8 cellular contexts compared by ENCODE assay signal in genomic region chr17:79992657-79993389, GRCh38. TPM values are rescaled to one million over a fixed set of nuclear protein-coding genes. Genes with fewer than 3 reads are reported as not detected.
A peak's percentile ranks its signal among the peaks of the same experiment; 100 is the strongest.
DNase-seq lines count a peak whose midpoint lies in the region; ATAC-seq, FAIRE-seq and TF ChIP-seq lines count a peak whose summit lies in the region.

No MANE protein-coding gene starts in this region.

- TF ChIP-seq CTCF in CD8-positive, alpha-beta T cell (IDR thresholded peaks at IDR 0.05): no peak
- no peak for TF ChIP-seq CTCF in chondrocyte (IDR thresholded peaks at IDR 0.05)

- H3K9ac ChIP-seq in Karpas-422 (ENCODE audit: low read length): peak overlapping the region; percentile 37; the same call in 1 of the 2 replicates

- no peak for DNase-seq in CD8-positive, alpha-beta T cell
- DNase-seq in Karpas-422: no peak
- no peak for DNase-seq in chondrocyte (ENCODE audit: low spot score)
- DNase-seq in naive thymus-derived CD8-positive, alpha-beta T cell: peak in 1 of 10 donors; percentile 52
- no peak for DNase-seq in Ammon's horn (ENCODE audit: low spot score)
- no peak for DNase-seq in C1 segment of cervical spinal cord (lab: John Stamatoyannopoulos, UW)
- no peak for DNase-seq in GM12891 (ENCODE audit: insufficient read length, low spot score)

- peak overlapping the region; percentile 71 for H3K4me3 ChIP-seq in CD8-positive, alpha-beta T cell (ENCODE audit: low read depth, low read length)
- H3K4me3 ChIP-seq in Karpas-422 (ENCODE audit: low read length): no peak overlapping the region

- CTCF ChIA-PET in CD8-positive, alpha-beta T cell (lab: Charles Lee): interaction anchor here (1.0 to 3.4 kb wide), 14 partner anchors 12 to 251 kb away, joined by 3 to 16 read pairs (median 5); partner anchors contain the start of gene CBX8

- no peak for FAIRE-seq in GM12891 (lab: Jason Lieb, UNC)

- H3K27me3 ChIP-seq in CD8-positive, alpha-beta T cell (ENCODE audit: insufficient read depth, low read length): no peaks in the 10 kb centered on the region
- no peaks in the 10 kb centered on the region for H3K27me3 ChIP-seq in Karpas-422 (ENCODE audit: low read length)

- no peaks in the 10 kb centered on the region for H3K36me3 Mint-ChIP-seq in CD8-positive, alpha-beta T cell
- no peaks in the 10 kb centered on the region for H3K36me3 Mint-ChIP-seq in chondrocyte (ENCODE audit: low read depth)
- H3K36me3 Mint-ChIP-seq in naive thymus-derived CD8-positive, alpha-beta T cell: no peaks in the 10 kb centered on the region

- ATAC-seq in CD8-positive, alpha-beta T cell: no peak
- no peak for ATAC-seq in naive thymus-derived CD8-positive, alpha-beta T cell
- no peak for ATAC-seq in GM19328 (IDR thresholded peaks at IDR 0.05; ENCODE audit: unreplicated experiment)

- no peaks in the 10 kb centered on the region for H3K9me2 ChIP-seq in Karpas-422 (replicated peaks; ENCODE audit: insufficient read depth, low read length)

- no peaks in the 10 kb centered on the region for H3K79me2 ChIP-seq in Karpas-422 (ENCODE audit: low read length)

- H3K36me3 ChIP-seq in CD8-positive, alpha-beta T cell (ENCODE audit: insufficient read depth, low read length): no peaks in the 10 kb centered on the region
- no peaks in the 10 kb centered on the region for H3K36me3 ChIP-seq in Karpas-422 (ENCODE audit: insufficient read depth, low read length)

- H3K4me3 Mint-ChIP-seq in CD8-positive, alpha-beta T cell: peak overlapping the region; percentile 80
- H3K4me3 Mint-ChIP-seq in chondrocyte (ENCODE audit: unreplicated experiment): peak overlapping the region; percentile 64
- H3K4me3 Mint-ChIP-seq in naive thymus-derived CD8-positive, alpha-beta T cell: peak overlapping the region; percentile 70 to 90 (median 80)

- H3K27ac Mint-ChIP-seq in CD8-positive, alpha-beta T cell: peak overlapping the region; percentile 78
- peak overlapping the region; percentile 97 for H3K27ac Mint-ChIP-seq in chondrocyte (ENCODE audit: unreplicated experiment)
- H3K27ac Mint-ChIP-seq in naive thymus-derived CD8-positive, alpha-beta T cell: peak overlapping the region; percentile 56 to 88 (median 82)

- no peak overlapping the region for H3K4me2 ChIP-seq in Karpas-422 (ENCODE audit: low read depth, low read length, poor library complexity, severe bottlenecking)

- H3K9me3 Mint-ChIP-seq in CD8-positive, alpha-beta T cell: no peaks in the 10 kb centered on the region
- H3K9me3 Mint-ChIP-seq in chondrocyte (ENCODE audit: low read depth): no peaks in the 10 kb centered on the region
- no peaks in the 10 kb centered on the region for H3K9me3 Mint-ChIP-seq in naive thymus-derived CD8-positive, alpha-beta T cell

- POLR2A ChIA-PET in CD8-positive, alpha-beta T cell (lab: Charles Lee): interaction anchor here (1.6 kb wide), 1 partner anchor 154 kb away, joined by 8 read pairs; the partner anchor contains the start of gene CBX4
- POLR2A ChIA-PET in naive thymus-derived CD8-positive, alpha-beta T cell (lab: Charles Lee): interaction anchor here (0.8 to 1.7 kb wide), 7 partner anchors 11 to 251 kb away, joined by 3 to 9 read pairs (median 4); partner anchors contain the start of gene CBX8

- TF ChIP-seq POLR2A in GM12891 (IDR thresholded peaks at IDR 0.05; ENCODE audit: low read depth, low read length): no peak

- H2AFZ ChIP-seq in Karpas-422 (ENCODE audit: low read length): no peak overlapping the region

- H3K27ac ChIP-seq in CD8-positive, alpha-beta T cell (ENCODE audit: low read depth, low read length): no peak overlapping the region
- no peak overlapping the region for H3K27ac ChIP-seq in Karpas-422 (ENCODE audit: low read length)

- intact Hi-C loops in CD8-positive, alpha-beta T cell (cut with DNase I, micrococcal nuclease): loop anchor here in 1 of 2 experiments (10.0 kb wide), 1 partner anchor 908 kb away; no protein-coding TSS in a partner anchor

- H3K4me1 Mint-ChIP-seq in CD8-positive, alpha-beta T cell (ENCODE audit: low read depth): peaks cover 56% of the 10 kb centered on the region
- H3K4me1 Mint-ChIP-seq in chondrocyte (ENCODE audit: low read depth): peaks cover 59% of the 10 kb centered on the region
- peaks cover 24 to 66% (median 65%) of the 10 kb centered on the region in 4 donors for H3K4me1 Mint-ChIP-seq in naive thymus-derived CD8-positive, alpha-beta T cell

- H3K27me3 Mint-ChIP-seq in CD8-positive, alpha-beta T cell (ENCODE audit: low read depth): no peaks in the 10 kb centered on the region
- H3K27me3 Mint-ChIP-seq in chondrocyte (ENCODE audit: low read depth): no peaks in the 10 kb centered on the region
- no peaks in the 10 kb centered on the region for H3K27me3 Mint-ChIP-seq in naive thymus-derived CD8-positive, alpha-beta T cell

- H3K4me1 ChIP-seq in CD8-positive, alpha-beta T cell (ENCODE audit: insufficient read depth, low read length): peaks cover 49% of the 10 kb centered on the region
- peaks cover 10% of the 10 kb centered on the region for H3K4me1 ChIP-seq in Karpas-422 (ENCODE audit: low read length)

- H4K20me1 ChIP-seq in Karpas-422 (ENCODE audit: insufficient read depth, low read depth, low read length): no peaks in the 10 kb centered on the region

- H3K9me3 ChIP-seq in CD8-positive, alpha-beta T cell (ENCODE audit: low read length): no peaks in the 10 kb centered on the region
- no peaks in the 10 kb centered on the region for H3K9me3 ChIP-seq in Karpas-422 (ENCODE audit: low read length)

TF ChIP-seq in GM12891, 5 proteins besides CTCF, POLR2A, EP300 and RAD21:
- TF ChIP-seq PAX5 (IDR thresholded peaks at IDR 0.05; ENCODE audit: insufficient read depth, low read length, severe bottlenecking) (no peak), SPI1 (IDR thresholded peaks at IDR 0.05; ENCODE audit: low read depth, low read length) (no peak), POLR2AphosphoS5 (IDR thresholded peaks at IDR 0.05; ENCODE audit: low read depth, low read length) (no peak)

RNA-seq across cellular contexts. Expression of gene TBC1D16, which starts 42.8 kb away (rescaled TPM):
- total RNA-seq in CD8-positive, alpha-beta T cell: 1 to 10 TPM; 2.2 to 2.5 TPM
- total RNA-seq in Karpas-422 (2014; rRNA removed; shearing (Covaris generic); ENCODE audit: low replicate concordance): 0.22 and 1.9 TPM in 2 replicates
- 51.4 to 72.7 TPM (median 55.4 TPM) in 3 replicates for total RNA-seq in chondrocyte
- total RNA-seq in naive thymus-derived CD8-positive, alpha-beta T cell: 1 to 10 TPM; 2.6 to 3.1 TPM
- under 1 TPM; 0.48 to 0.89 (median 0.50) TPM for polyA plus RNA-seq in naive thymus-derived CD8-positive, alpha-beta T cell
- 0.21 TPM for polyA plus RNA-seq in GM12891 (2012; ENCODE audit: low read depth, missing spikeins)

RNA-seq across cellular contexts. Expression of gene CCDC40, which starts 43.6 kb away (rescaled TPM):
- total RNA-seq in CD8-positive, alpha-beta T cell: 1 to 10 TPM; 1.0 to 1.2 TPM
- not detected in 2 replicates for total RNA-seq in Karpas-422 (2014; rRNA removed; shearing (Covaris generic); ENCODE audit: low replicate concordance)
- total RNA-seq in chondrocyte: 5.8 to 11.8 TPM (median 6.5 TPM) in 3 replicates
- 1 to 10 TPM; 4.2 to 4.8 TPM for total RNA-seq in naive thymus-derived CD8-positive, alpha-beta T cell
- under 1 TPM in 1 of 3 donors, not detected in 2; 0.37 TPM for polyA plus RNA-seq in naive thymus-derived CD8-positive, alpha-beta T cell
- polyA plus RNA-seq in GM12891 (2012; ENCODE audit: low read depth, missing spikeins): 0.14 TPM

Comparison
In these comparisons a context has a peak if more than half of its experiments do, and no peak if none do; other contexts are left out.
1. RNA of gene TBC1D16, which starts 42.8 kb away (total RNA-seq): 51.4 to 72.7 TPM in chondrocyte; 2.6 to 3.1 TPM in naive thymus-derived CD8-positive, alpha-beta T cell, 2.2 to 2.5 TPM in CD8-positive, alpha-beta T cell and 0.22 to 1.9 TPM in Karpas-422; every median in the first group is over 10 times any median in the second.
2. Peak in every context shown above with its lines, with median percentiles within 50 percentile points of each other: H3K27ac Mint-ChIP-seq and H3K4me3 Mint-ChIP-seq.